ENCODE assay signal across 17 cellular contexts in genomic region chr7:116538138-116538537, GRCh38. TPM values are rescaled to one million over a fixed set of nuclear protein-coding genes. Genes with fewer than 3 reads are reported as not detected.
DNase-seq lines count a peak whose midpoint lies in the region; ATAC-seq and TF ChIP-seq lines count a peak whose summit lies in the region.
"Had no signal": no experiment of that assay in that cellular context is flagged by ENCODE, and none has a peak within 500 bp of the region (broad histone marks: within the 10 kb centered on the region; RNA-seq: fewer than 3 reads in every experiment).

No MANE protein-coding gene starts in this region.

- H3K4me1 ChIP-seq in breast epithelium (no peaks in the 10 kb centered on the region), Panc1 (ENCODE audit: control insufficient read depth, insufficient read depth, low read length) (peaks cover 68% of the 10 kb centered on the region), gastroesophageal sphincter (peaks cover 21 to 95% (median 27%) of the 10 kb centered on the region in 3 donors), gastrocnemius medialis (peaks cover 17 to 31% of the 10 kb centered on the region in 2 donors), aorta (ENCODE audit: control insufficient read depth in 1 of 2, insufficient read depth in 2 of 2, low read length in 2 of 2) (peaks cover 3 to 8% of the 10 kb centered on the region in 2 donors)

- H3K27ac Mint-ChIP-seq in MCF 10A (ENCODE audit: low read depth, unreplicated experiment) = peak overlapping the region; percentile 90
- H3K27ac Mint-ChIP-seq: CD14-positive monocyte had no signal

- CTCF ChIA-PET in MCF 10A (lab: Yijun Ruan, JAX) (interaction anchor here (0.8 kb wide), 1 partner anchor 157 kb away, joined by 3 read pairs; no protein-coding TSS in a partner anchor), Panc1 (lab: Charles Lee) (no interaction called here)

- TF ChIP-seq EP300 in gastroesophageal sphincter (IDR thresholded peaks at IDR 0.05) = no peak

- TF ChIP-seq POLR2A in breast epithelium (IDR thresholded peaks at IDR 0.05) (no peak), gastroesophageal sphincter (IDR thresholded peaks at IDR 0.05) (no peak), gastrocnemius medialis (IDR thresholded peaks at IDR 0.05) (no peak)

- no peaks in the 10 kb centered on the region for H3K9me3 ChIP-seq in breast epithelium
- no peaks in the 10 kb centered on the region for H3K9me3 ChIP-seq in Panc1 (ENCODE audit: control insufficient read depth, insufficient read depth, low read depth, low read length)
- no peaks in the 10 kb centered on the region for H3K9me3 ChIP-seq in gastroesophageal sphincter
- no peaks in the 10 kb centered on the region for H3K9me3 ChIP-seq in gastrocnemius medialis
- H3K9me3 ChIP-seq in aorta (ENCODE audit: control insufficient read depth, low read length) = no peaks in the 10 kb centered on the region
- H3K9me3 ChIP-seq: Caco-2 had no signal

- in situ Hi-C loops in Panc1 (cut with HindIII; ENCODE audit: low pct_unique_long_range_greater_than_20kb, low sequenced_read_pairs) (no loop called here), gastrocnemius medialis (cut with MboI; ENCODE audit: low sequenced_read_pairs in 4 of 4) (loop anchor here in 1 of 4 donors (10.0 kb wide), 1 partner anchor 47 kb away; no protein-coding TSS in a partner anchor)

- WGBS in gastroesophageal sphincter (ENCODE audit: low coverage in 1 of 2), 2 donors = 56 to 63% methylated on average over 2 of the region's 2 CpGs
- WGBS in aorta, 2 donors = 82 to 83% methylated on average over 2 of the region's 2 CpGs

- BruUV-seq in MCF 10A (replicated peaks; lab: Mats Ljungman, UMichigan) = no TSS peak
- BruUV-seq in Panc1 (replicated peaks; lab: Mats Ljungman, UMichigan) = no TSS peak

- DNase-seq in MCF 10A (ENCODE audit: unreplicated experiment) (no peak), breast epithelium (ENCODE audit: low spot score in 2 of 2) (no peak), Panc1 (ENCODE audit: low read depth, low spot score) (no peak), gastrocnemius medialis (no peak), aorta (no peak)
- DNase-seq: 8988T, Caco-2, HCEC 1CT, Karpas-422, NCI-H1417, NCI-H1930, NCI-H2171, NCI-H774 had no signal

- H3K9me3 Mint-ChIP-seq in MCF 10A (ENCODE audit: unreplicated experiment) = no peaks in the 10 kb centered on the region

- POLR2A ChIA-PET in MCF 10A (lab: Yijun Ruan, JAX) (interaction anchor here (0.9 to 1.2 kb wide), 3 partner anchors 8 to 31 kb away, joined by 3 read pairs; no protein-coding TSS in a partner anchor), Panc1 (lab: Charles Lee) (no interaction called here)

- H3K36me3 Mint-ChIP-seq in MCF 10A (ENCODE audit: insufficient read depth, unreplicated experiment) = peaks cover 97% of the 10 kb centered on the region
- H3K36me3 Mint-ChIP-seq: CD14-positive monocyte had no signal

- TF ChIP-seq CTCF in MCF 10A (IDR thresholded peaks at IDR 0.05; ENCODE audit: unreplicated experiment) (no peak), breast epithelium (IDR thresholded peaks at IDR 0.05) (no peak), Panc1 (IDR thresholded peaks at IDR 0.05) (no peak), gastroesophageal sphincter (IDR thresholded peaks at IDR 0.05) (no peak), gastrocnemius medialis (IDR thresholded peaks at IDR 0.05 in 4 of 5, conservative IDR thresholded peaks at IDR 0.05 in 1 of 5) (no peak)

- ATAC-seq in Panc1 (no peak), gastroesophageal sphincter (no peak), gastrocnemius medialis (no peak), aorta (ENCODE audit: low FRiP score) (no peak), GM21723 (IDR thresholded peaks at IDR 0.05; ENCODE audit: unreplicated experiment) (no peak), GM19023 (IDR thresholded peaks at IDR 0.05; ENCODE audit: unreplicated experiment) (no peak)

- H3K27ac ChIP-seq in breast epithelium = no peak overlapping the region
- peak overlapping the region; percentile 71 for H3K27ac ChIP-seq in Panc1 (ENCODE audit: low read length)
- peak overlapping the region in 3 of 4 donors; percentile 46 to 54 (median 52) for H3K27ac ChIP-seq in gastroesophageal sphincter
- H3K27ac ChIP-seq in gastrocnemius medialis = peak overlapping the region; percentile 16 to 39 (median 32)
- H3K27ac ChIP-seq in aorta (ENCODE audit: low read depth in 1 of 2, low read length in 2 of 2) = no peak overlapping the region

- H3K4me3 ChIP-seq in breast epithelium = no peak overlapping the region
- H3K4me3 ChIP-seq in Panc1 (ENCODE audit: low read depth in 2 of 2, low read length in 2 of 2) = no peak overlapping the region
- no peak overlapping the region for H3K4me3 ChIP-seq in gastroesophageal sphincter
- H3K4me3 ChIP-seq in gastrocnemius medialis = no peak overlapping the region
- no peak overlapping the region for H3K4me3 ChIP-seq in aorta (ENCODE audit: low read length in 2 of 2)

- intact Hi-C loops in MCF 10A (cut with micrococcal nuclease) = no loop called here
- intact Hi-C loops in breast epithelium (cut with DNase I; ENCODE audit: low total_unique reads) = no loop called here
- intact Hi-C loops in Panc1 (cut with micrococcal nuclease; ENCODE audit: unreplicated experiment) = no loop called here
- intact Hi-C loops in gastrocnemius medialis (cut with DNase I; ENCODE audit: low total_unique reads) = no loop called here
- intact Hi-C loops in aorta (cut with DNase I) = no loop called here

- no peak overlapping the region for H3K4me3 Mint-ChIP-seq in MCF 10A (ENCODE audit: unreplicated experiment)
- H3K4me3 Mint-ChIP-seq: CD14-positive monocyte had no signal

- H3K36me3 ChIP-seq in breast epithelium (peaks cover 6% of the 10 kb centered on the region), Panc1 (ENCODE audit: control insufficient read depth, insufficient read depth, low read length) (peaks cover 44% of the 10 kb centered on the region), gastroesophageal sphincter (peaks cover 3 to 42% of the 10 kb centered on the region in 2 donors), gastrocnemius medialis (peaks cover 0 to 5% of the 10 kb centered on the region in 2 donors), aorta (ENCODE audit: control insufficient read depth in 1 of 2, insufficient read depth in 2 of 2, low read length in 1 of 2) (peaks cover 0 to 8% of the 10 kb centered on the region in 2 donors)

- H3K27me3 Mint-ChIP-seq in MCF 10A (ENCODE audit: insufficient read depth, unreplicated experiment) = no peaks in the 10 kb centered on the region

- H3K27me3 ChIP-seq in breast epithelium = no peaks in the 10 kb centered on the region
- no peaks in the 10 kb centered on the region for H3K27me3 ChIP-seq in Panc1 (ENCODE audit: control insufficient read depth, insufficient read depth, low read length)
- no peaks in the 10 kb centered on the region for H3K27me3 ChIP-seq in gastroesophageal sphincter
- H3K27me3 ChIP-seq in gastrocnemius medialis = no peaks in the 10 kb centered on the region
- no peaks in the 10 kb centered on the region for H3K27me3 ChIP-seq in aorta (ENCODE audit: control insufficient read depth in 1 of 2, insufficient read depth in 2 of 2, low read length in 1 of 2)

- peaks cover 56% of the 10 kb centered on the region for H3K4me1 Mint-ChIP-seq in MCF 10A (ENCODE audit: insufficient read depth, unreplicated experiment)
- H3K4me1 Mint-ChIP-seq: CD14-positive monocyte had no signal

RNA-seq across cellular contexts. Expression of gene CAV1, which starts 13.3 kb away (rescaled TPM):
- total RNA-seq in MCF 10A (2022) (225 and 267 TPM in 2 replicates), breast epithelium (100 to 1,000 TPM; 117 to 729 (median 154) TPM), Panc1 (2021; ENCODE audit: unreplicated experiment) (496 TPM), gastroesophageal sphincter (100 to 1,000 TPM; 546 to 772 (median 602) TPM), gastrocnemius medialis (10 to 100 TPM; 64.7 to 87.8 (median 71.2) TPM), aorta (100 to 1,000 TPM; 229 to 230 TPM)
- 465 TPM for polyA plus RNA-seq in Panc1 (2012; ENCODE audit: insufficient read length)
- polyA plus RNA-seq in aorta = 100 to 1,000 TPM; 133 to 229 TPM
- polyA plus RNA-seq: CD14-positive monocyte had no signal

RNA-seq across cellular contexts. Expression of gene CAV2, which starts 38.6 kb away (rescaled TPM):
- total RNA-seq in MCF 10A (2022) = 155 and 171 TPM in 2 replicates
- total RNA-seq in breast epithelium = 100 to 1,000 TPM in 1 of 3 donors, 10 to 100 TPM in 2; 63.3 to 311 (median 97.6) TPM
- 217 TPM for total RNA-seq in Panc1 (2021; ENCODE audit: unreplicated experiment)
- polyA plus RNA-seq in Panc1 (2012; ENCODE audit: insufficient read length) = 199 TPM
- 100 to 1,000 TPM; 142 to 188 (median 170) TPM for total RNA-seq in gastroesophageal sphincter
- 10 to 100 TPM; 12.7 to 26.2 (median 14.9) TPM for total RNA-seq in gastrocnemius medialis
- total RNA-seq in aorta = 100 to 1,000 TPM in 1 of 2 donors, 10 to 100 TPM in 1; 86.7 to 131 TPM
- 10 to 100 TPM; 81.8 to 89.8 TPM for polyA plus RNA-seq in aorta

Comparison
In these comparisons a context has a peak if more than half of its experiments do, and no peak if none do; other contexts are left out.
1. H3K27ac ChIP-seq: peak in Panc1 (single experiment), gastroesophageal sphincter (3 of 4) and gastrocnemius medialis (4 of 4); none in breast epithelium (0 of 2) and aorta (0 of 2).